In the genomic region with DNA sequence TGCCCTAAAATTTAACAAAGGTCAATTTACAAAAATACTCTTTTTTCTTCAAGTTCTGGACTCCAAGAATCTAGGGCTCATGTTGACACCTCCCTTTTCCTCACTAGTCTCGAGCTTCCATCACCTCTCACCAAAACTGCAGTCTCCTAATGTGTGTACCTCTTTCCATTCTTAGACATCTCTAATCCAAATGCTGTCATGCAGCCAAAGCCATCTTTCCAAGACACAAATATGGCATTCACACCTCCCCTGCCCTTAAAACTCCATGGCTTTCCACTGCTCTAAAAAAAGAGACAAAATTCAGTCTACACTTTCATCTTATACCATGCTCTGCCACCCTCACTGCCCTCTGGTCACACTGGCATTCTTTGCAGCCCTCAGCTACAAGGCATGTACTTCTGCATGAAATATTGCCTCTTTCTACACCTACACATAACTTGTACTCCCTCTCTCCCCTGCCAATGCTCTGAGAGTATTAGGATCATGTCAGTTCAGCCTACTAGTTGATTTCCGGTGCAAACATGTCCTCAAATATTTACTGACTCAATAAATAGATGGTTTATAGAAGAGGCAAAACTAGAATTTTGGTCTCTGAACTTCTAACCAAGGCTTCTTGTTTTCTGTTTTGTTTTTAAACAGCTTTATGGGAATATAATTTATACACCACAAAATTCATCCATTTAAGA, we compare ENCODE assay signal across 2 cellular contexts.
TF ChIP-seq lines count a peak whose summit lies in the region.

No MANE protein-coding gene starts in this region.

TF ChIP-seq in HepG2, 621 proteins besides CTCF, POLR2A, EP300 and RAD21:
- TF ChIP-seq RBM39 (IDR thresholded peaks at IDR 0.05; ENCODE audit: low read depth, low read length, poor library complexity, severe bottlenecking) (no peak), RAD51 (IDR thresholded peaks at IDR 0.05; ENCODE audit: borderline replicate concordance) (no peak), U2AF1 (optimal IDR thresholded peaks at IDR 0.05; ENCODE audit: low read depth, low read length) (no peak), TBP (CRISPR knock-in tag; IDR thresholded peaks at IDR 0.05) (no peak), MED1 (CRISPR knock-in tag; IDR thresholded peaks at IDR 0.05) (no peak), ONECUT2 (CRISPR knock-in tag; IDR thresholded peaks at IDR 0.05) (no peak), ZFYVE20 (CRISPR knock-in tag; IDR thresholded peaks at IDR 0.05; ENCODE audit: borderline replicate concordance, low read depth) (no peak), ZNF101 (CRISPR knock-in tag; IDR thresholded peaks at IDR 0.05; ENCODE audit: borderline replicate concordance, low read depth) (no peak)
- TF ChIP-seq, protein P1, sequence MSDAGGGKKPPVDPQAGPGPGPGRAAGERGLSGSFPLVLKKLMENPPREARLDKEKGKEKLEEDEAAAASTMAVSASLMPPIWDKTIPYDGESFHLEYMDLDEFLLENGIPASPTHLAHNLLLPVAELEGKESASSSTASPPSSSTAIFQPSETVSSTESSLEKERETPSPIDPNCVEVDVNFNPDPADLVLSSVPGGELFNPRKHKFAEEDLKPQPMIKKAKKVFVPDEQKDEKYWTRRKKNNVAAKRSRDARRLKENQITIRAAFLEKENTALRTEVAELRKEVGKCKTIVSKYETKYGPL (CRISPR knock-in tag; IDR thresholded peaks at IDR 0.05), result no peak
- TF ChIP-seq, protein P2, sequence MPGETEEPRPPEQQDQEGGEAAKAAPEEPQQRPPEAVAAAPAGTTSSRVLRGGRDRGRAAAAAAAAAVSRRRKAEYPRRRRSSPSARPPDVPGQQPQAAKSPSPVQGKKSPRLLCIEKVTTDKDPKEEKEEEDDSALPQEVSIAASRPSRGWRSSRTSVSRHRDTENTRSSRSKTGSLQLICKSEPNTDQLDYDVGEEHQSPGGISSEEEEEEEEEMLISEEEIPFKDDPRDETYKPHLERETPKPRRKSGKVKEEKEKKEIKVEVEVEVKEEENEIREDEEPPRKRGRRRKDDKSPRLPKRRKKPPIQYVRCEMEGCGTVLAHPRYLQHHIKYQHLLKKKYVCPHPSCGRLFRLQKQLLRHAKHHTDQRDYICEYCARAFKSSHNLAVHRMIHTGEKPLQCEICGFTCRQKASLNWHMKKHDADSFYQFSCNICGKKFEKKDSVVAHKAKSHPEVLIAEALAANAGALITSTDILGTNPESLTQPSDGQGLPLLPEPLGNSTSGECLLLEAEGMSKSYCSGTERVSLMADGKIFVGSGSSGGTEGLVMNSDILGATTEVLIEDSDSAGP (CRISPR knock-in tag; IDR thresholded peaks at IDR 0.05; ENCODE audit: borderline replicate concordance), result no peak
- TF ChIP-seq, protein P3, sequence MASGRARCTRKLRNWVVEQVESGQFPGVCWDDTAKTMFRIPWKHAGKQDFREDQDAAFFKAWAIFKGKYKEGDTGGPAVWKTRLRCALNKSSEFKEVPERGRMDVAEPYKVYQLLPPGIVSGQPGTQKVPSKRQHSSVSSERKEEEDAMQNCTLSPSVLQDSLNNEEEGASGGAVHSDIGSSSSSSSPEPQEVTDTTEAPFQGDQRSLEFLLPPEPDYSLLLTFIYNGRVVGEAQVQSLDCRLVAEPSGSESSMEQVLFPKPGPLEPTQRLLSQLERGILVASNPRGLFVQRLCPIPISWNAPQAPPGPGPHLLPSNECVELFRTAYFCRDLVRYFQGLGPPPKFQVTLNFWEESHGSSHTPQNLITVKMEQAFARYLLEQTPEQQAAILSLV (CRISPR knock-in tag; IDR thresholded peaks at IDR 0.05; ENCODE audit: borderline replicate concordance), result no peak
- TF ChIP-seq, protein P4, sequence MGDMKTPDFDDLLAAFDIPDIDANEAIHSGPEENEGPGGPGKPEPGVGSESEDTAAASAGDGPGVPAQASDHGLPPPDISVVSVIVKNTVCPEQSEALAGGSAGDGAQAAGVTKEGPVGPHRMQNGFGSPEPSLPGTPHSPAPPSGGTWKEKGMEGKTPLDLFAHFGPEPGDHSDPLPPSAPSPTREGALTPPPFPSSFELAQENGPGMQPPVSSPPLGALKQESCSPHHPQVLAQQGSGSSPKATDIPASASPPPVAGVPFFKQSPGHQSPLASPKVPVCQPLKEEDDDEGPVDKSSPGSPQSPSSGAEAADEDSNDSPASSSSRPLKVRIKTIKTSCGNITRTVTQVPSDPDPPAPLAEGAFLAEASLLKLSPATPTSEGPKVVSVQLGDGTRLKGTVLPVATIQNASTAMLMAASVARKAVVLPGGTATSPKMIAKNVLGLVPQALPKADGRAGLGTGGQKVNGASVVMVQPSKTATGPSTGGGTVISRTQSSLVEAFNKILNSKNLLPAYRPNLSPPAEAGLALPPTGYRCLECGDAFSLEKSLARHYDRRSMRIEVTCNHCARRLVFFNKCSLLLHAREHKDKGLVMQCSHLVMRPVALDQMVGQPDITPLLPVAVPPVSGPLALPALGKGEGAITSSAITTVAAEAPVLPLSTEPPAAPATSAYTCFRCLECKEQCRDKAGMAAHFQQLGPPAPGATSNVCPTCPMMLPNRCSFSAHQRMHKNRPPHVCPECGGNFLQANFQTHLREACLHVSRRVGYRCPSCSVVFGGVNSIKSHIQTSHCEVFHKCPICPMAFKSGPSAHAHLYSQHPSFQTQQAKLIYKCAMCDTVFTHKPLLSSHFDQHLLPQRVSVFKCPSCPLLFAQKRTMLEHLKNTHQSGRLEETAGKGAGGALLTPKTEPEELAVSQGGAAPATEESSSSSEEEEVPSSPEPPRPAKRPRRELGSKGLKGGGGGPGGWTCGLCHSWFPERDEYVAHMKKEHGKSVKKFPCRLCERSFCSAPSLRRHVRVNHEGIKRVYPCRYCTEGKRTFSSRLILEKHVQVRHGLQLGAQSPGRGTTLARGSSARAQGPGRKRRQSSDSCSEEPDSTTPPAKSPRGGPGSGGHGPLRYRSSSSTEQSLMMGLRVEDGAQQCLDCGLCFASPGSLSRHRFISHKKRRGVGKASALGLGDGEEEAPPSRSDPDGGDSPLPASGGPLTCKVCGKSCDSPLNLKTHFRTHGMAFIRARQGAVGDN (CRISPR knock-in tag; IDR thresholded peaks at IDR 0.05), result no peak
- TF ChIP-seq, protein P5, sequence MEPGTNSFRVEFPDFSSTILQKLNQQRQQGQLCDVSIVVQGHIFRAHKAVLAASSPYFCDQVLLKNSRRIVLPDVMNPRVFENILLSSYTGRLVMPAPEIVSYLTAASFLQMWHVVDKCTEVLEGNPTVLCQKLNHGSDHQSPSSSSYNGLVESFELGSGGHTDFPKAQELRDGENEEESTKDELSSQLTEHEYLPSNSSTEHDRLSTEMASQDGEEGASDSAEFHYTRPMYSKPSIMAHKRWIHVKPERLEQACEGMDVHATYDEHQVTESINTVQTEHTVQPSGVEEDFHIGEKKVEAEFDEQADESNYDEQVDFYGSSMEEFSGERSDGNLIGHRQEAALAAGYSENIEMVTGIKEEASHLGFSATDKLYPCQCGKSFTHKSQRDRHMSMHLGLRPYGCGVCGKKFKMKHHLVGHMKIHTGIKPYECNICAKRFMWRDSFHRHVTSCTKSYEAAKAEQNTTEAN (CRISPR knock-in tag; conservative IDR thresholded peaks at IDR 0.05), result no peak

TF ChIP-seq in IMR-90, 13 proteins besides CTCF, POLR2A, EP300 and RAD21:
- TF ChIP-seq MAFK (IDR thresholded peaks at IDR 0.05; ENCODE audit: low read depth, low read length) (no peak), NFE2L2 (IDR thresholded peaks at IDR 0.05; ENCODE audit: low read depth, low read length) (no peak), RCOR1 (IDR thresholded peaks at IDR 0.05; ENCODE audit: insufficient replicate concordance, low read length) (no peak), CHD1 (IDR thresholded peaks at IDR 0.05; ENCODE audit: low read depth, low read length) (no peak), FOS (IDR thresholded peaks at IDR 0.05; ENCODE audit: low read depth, low read length) (no peak), MXI1 (IDR thresholded peaks at IDR 0.05; ENCODE audit: borderline replicate concordance, low read depth, low read length) (no peak), RFX5 (IDR thresholded peaks at IDR 0.05; ENCODE audit: low read depth, low read length) (no peak), SMC3 (IDR thresholded peaks at IDR 0.05; ENCODE audit: low read depth, low read length) (no peak), CEBPB (IDR thresholded peaks at IDR 0.05; ENCODE audit: low read depth, low read length) (no peak), BHLHE40 (IDR thresholded peaks at IDR 0.05; ENCODE audit: low read depth, low read length) (no peak), MAZ (IDR thresholded peaks at IDR 0.05; ENCODE audit: borderline replicate concordance, low read depth, low read length) (no peak)
- TF ChIP-seq, protein P6, sequence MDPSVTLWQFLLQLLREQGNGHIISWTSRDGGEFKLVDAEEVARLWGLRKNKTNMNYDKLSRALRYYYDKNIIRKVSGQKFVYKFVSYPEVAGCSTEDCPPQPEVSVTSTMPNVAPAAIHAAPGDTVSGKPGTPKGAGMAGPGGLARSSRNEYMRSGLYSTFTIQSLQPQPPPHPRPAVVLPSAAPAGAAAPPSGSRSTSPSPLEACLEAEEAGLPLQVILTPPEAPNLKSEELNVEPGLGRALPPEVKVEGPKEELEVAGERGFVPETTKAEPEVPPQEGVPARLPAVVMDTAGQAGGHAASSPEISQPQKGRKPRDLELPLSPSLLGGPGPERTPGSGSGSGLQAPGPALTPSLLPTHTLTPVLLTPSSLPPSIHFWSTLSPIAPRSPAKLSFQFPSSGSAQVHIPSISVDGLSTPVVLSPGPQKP (IDR thresholded peaks at IDR 0.05; ENCODE audit: borderline replicate concordance, low read depth, low read length), result no peak
- TF ChIP-seq, protein P7, sequence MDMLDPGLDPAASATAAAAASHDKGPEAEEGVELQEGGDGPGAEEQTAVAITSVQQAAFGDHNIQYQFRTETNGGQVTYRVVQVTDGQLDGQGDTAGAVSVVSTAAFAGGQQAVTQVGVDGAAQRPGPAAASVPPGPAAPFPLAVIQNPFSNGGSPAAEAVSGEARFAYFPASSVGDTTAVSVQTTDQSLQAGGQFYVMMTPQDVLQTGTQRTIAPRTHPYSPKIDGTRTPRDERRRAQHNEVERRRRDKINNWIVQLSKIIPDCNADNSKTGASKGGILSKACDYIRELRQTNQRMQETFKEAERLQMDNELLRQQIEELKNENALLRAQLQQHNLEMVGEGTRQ (IDR thresholded peaks at IDR 0.05; ENCODE audit: low read depth, low read length), result no peak
